Comparison of ENCODE assay signal across 8 cellular contexts in the genomic region with DNA sequence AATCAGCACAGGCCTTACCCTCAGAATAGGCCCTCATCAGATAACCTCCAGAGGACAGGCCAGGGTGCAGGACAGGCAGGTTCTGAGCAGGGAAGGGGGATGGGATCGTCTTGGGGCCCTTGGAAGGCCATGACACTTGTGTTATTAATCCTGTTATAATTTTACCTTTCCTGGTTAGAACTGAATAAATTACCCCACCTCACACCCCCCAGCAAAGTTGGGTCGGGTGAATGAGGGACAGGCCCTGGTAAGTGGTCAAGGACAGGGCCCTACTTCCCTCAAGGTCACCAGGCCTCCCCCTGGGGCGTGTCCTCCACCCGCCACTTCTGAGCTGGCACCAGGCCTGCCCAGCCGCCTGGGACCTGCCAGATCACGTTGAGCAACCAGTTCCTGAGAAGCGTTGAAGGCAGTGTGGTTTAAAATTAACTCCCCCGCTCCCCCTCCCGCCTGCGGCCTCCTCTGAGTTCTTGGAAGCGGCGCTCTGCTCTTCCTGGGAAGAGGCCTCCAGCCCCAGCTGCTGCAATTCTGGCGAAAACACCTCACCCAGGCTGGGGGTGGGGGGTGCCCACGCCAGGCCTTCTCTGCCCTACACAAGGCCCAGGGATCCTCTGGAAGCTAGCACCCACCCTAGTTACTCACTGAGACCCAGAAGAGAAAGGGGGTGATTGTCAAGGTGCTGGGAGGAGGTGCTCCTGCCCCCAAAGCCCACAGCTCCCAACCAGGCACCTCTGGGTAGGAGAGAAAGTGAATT. TPM values are rescaled to one million over a fixed set of nuclear protein-coding genes. Genes with fewer than 3 reads are reported as not detected.
DNase-seq lines count a peak whose midpoint lies in the region; ATAC-seq and TF ChIP-seq lines count a peak whose summit lies in the region.

No MANE protein-coding gene starts in this region.

- no peaks in the 10 kb centered on the region for H3K9me3 ChIP-seq in NT2/D1 (ENCODE audit: insufficient read depth, low read length)

- H3K4me1 ChIP-seq in NT2/D1 (ENCODE audit: insufficient read depth, insufficient read length), result peaks cover 14% of the 10 kb centered on the region

- H3K27me3 ChIP-seq in NT2/D1 (ENCODE audit: insufficient read depth, insufficient read length), result no peaks in the 10 kb centered on the region

- H3K27me3 Mint-ChIP-seq in activated T-cell treated with anti-CD3 and anti-CD28 coated beads, Interleukin-2, amount 50 U/mL, for 24 hours, result no peaks in the 10 kb centered on the region
- H3K27me3 Mint-ChIP-seq in nephron (ENCODE audit: low read depth) (peaks cover 5% of the 10 kb centered on the region), glutamatergic neuron (ENCODE audit: unreplicated experiment) (peaks cover 2% of the 10 kb centered on the region)
- H3K27me3 Mint-ChIP-seq in stimulated activated naive CD8-positive, alpha-beta T cell treated with anti-CD3 and anti-CD28 coated beads, Interleukin-15, Interleukin-2, amounts not matched to agents 100 ng/mL and 50 ng/mL, for 24 hours, result no peaks in the 10 kb centered on the region

- peak; percentile 95 for DNase-seq in GM03348 (ENCODE audit: low spot score)
- no peak for DNase-seq in NT2/D1 (ENCODE audit: low read depth, low spot score)
- DNase-seq in activated T-cell treated with anti-CD3 and anti-CD28 coated beads, Interleukin-2, amount 50 U/mL, for 24 hours, result peak; percentile 92
- DNase-seq in erythroblast (lab: John Stamatoyannopoulos, UW), result peak; percentile 91 to 95
- DNase-seq in glutamatergic neuron, result no peak

- H3K27ac Mint-ChIP-seq in activated T-cell treated with anti-CD3 and anti-CD28 coated beads, Interleukin-2, amount 50 U/mL, for 24 hours, result peak overlapping the region; percentile 100
- H3K27ac Mint-ChIP-seq in nephron, result peak overlapping the region; percentile 100
- H3K27ac Mint-ChIP-seq in stimulated activated naive CD8-positive, alpha-beta T cell treated with anti-CD3 and anti-CD28 coated beads, Interleukin-15, Interleukin-2, amounts not matched to agents 100 ng/mL and 50 ng/mL, for 24 hours, result peak overlapping the region; percentile 100
- no peak overlapping the region for H3K27ac Mint-ChIP-seq in glutamatergic neuron (ENCODE audit: unreplicated experiment)

- peak overlapping the region; percentile 99 for H3K4me3 Mint-ChIP-seq in activated T-cell treated with anti-CD3 and anti-CD28 coated beads, Interleukin-2, amount 50 U/mL, for 24 hours
- H3K4me3 Mint-ChIP-seq in nephron (peak overlapping the region in 2 of 3 experiments; percentile 11 to 28), glutamatergic neuron (ENCODE audit: unreplicated experiment) (no peak overlapping the region)
- peak overlapping the region; percentile 80 for H3K4me3 Mint-ChIP-seq in stimulated activated naive CD8-positive, alpha-beta T cell treated with anti-CD3 and anti-CD28 coated beads, Interleukin-15, Interleukin-2, amounts not matched to agents 100 ng/mL and 50 ng/mL, for 24 hours

- no peak for TF ChIP-seq CTCF in nephron (IDR thresholded peaks at IDR 0.05; ENCODE audit: unreplicated experiment in 3 of 3)
- TF ChIP-seq CTCF in glutamatergic neuron (IDR thresholded peaks at IDR 0.05; ENCODE audit: partially characterized antibody, unreplicated experiment), result no peak

- peak; percentile 52 for ATAC-seq in HG03439 (IDR thresholded peaks at IDR 0.05; ENCODE audit: unreplicated experiment)

- peaks cover 70% of the 10 kb centered on the region for H3K36me3 Mint-ChIP-seq in activated T-cell treated with anti-CD3 and anti-CD28 coated beads, Interleukin-2, amount 50 U/mL, for 24 hours (ENCODE audit: low read depth)
- H3K36me3 Mint-ChIP-seq in nephron (ENCODE audit: low read depth), result peaks cover 8% of the 10 kb centered on the region
- peaks cover 40% of the 10 kb centered on the region for H3K36me3 Mint-ChIP-seq in stimulated activated naive CD8-positive, alpha-beta T cell treated with anti-CD3 and anti-CD28 coated beads, Interleukin-15, Interleukin-2, amounts not matched to agents 100 ng/mL and 50 ng/mL, for 24 hours (ENCODE audit: low read depth)
- no peaks in the 10 kb centered on the region for H3K36me3 Mint-ChIP-seq in glutamatergic neuron (ENCODE audit: unreplicated experiment)

- no peaks in the 10 kb centered on the region for H3K36me3 ChIP-seq in NT2/D1 (ENCODE audit: insufficient read depth, insufficient read length, low read length)

- H3K4me3 ChIP-seq in NT2/D1 (ENCODE audit: insufficient read length, low read depth), result no peak overlapping the region

- peak overlapping the region; percentile 38 for H3K9ac ChIP-seq in NT2/D1 (ENCODE audit: insufficient read length, low read depth)

- H3K4me1 Mint-ChIP-seq in activated T-cell treated with anti-CD3 and anti-CD28 coated beads, Interleukin-2, amount 50 U/mL, for 24 hours (ENCODE audit: low read depth), result peaks cover 86% of the 10 kb centered on the region
- H3K4me1 Mint-ChIP-seq in nephron (peaks cover 48% of the 10 kb centered on the region), glutamatergic neuron (ENCODE audit: low read depth, unreplicated experiment) (no peaks in the 10 kb centered on the region)
- peaks cover 84% of the 10 kb centered on the region for H3K4me1 Mint-ChIP-seq in stimulated activated naive CD8-positive, alpha-beta T cell treated with anti-CD3 and anti-CD28 coated beads, Interleukin-15, Interleukin-2, amounts not matched to agents 100 ng/mL and 50 ng/mL, for 24 hours (ENCODE audit: low read depth)

- H3K9me3 Mint-ChIP-seq in activated T-cell treated with anti-CD3 and anti-CD28 coated beads, Interleukin-2, amount 50 U/mL, for 24 hours, result no peaks in the 10 kb centered on the region
- H3K9me3 Mint-ChIP-seq in nephron, result no peaks in the 10 kb centered on the region
- no peaks in the 10 kb centered on the region for H3K9me3 Mint-ChIP-seq in stimulated activated naive CD8-positive, alpha-beta T cell treated with anti-CD3 and anti-CD28 coated beads, Interleukin-15, Interleukin-2, amounts not matched to agents 100 ng/mL and 50 ng/mL, for 24 hours
- no peaks in the 10 kb centered on the region for H3K9me3 Mint-ChIP-seq in glutamatergic neuron (ENCODE audit: unreplicated experiment)

- peak; percentile 66 for TF ChIP-seq POLR2A in erythroblast (IDR thresholded peaks at IDR 0.05; ENCODE audit: low read length)

RNA-seq across cellular contexts. Expression of a gene that starts 10.6 kb away (rescaled TPM):
- 6.0 TPM for total RNA-seq in glutamatergic neuron (ENCODE audit: unreplicated experiment)

RNA-seq across cellular contexts. Expression of a gene that starts 15.9 kb away (rescaled TPM):
- 10.7 TPM for total RNA-seq in glutamatergic neuron (ENCODE audit: unreplicated experiment)

RNA-seq across cellular contexts. Expression of a gene that starts 31.7 kb away (rescaled TPM):
- 21.1 TPM for total RNA-seq in glutamatergic neuron (ENCODE audit: unreplicated experiment)

RNA-seq across cellular contexts. Expression of a gene that starts 33.5 kb away (rescaled TPM):
- 13.0 TPM for total RNA-seq in glutamatergic neuron (ENCODE audit: unreplicated experiment)

Comparison
In these comparisons a context has a peak if more than half of its experiments do, and no peak if none do; other contexts are left out.
1. DNase-seq: peak in GM03348 (single experiment), activated T-cell treated with anti-CD3 and anti-CD28 coated beads, Interleukin-2, amount 50 U/mL, for 24 hours (single experiment) and erythroblast (2 of 2); none in NT2/D1 (single experiment) and glutamatergic neuron (single experiment).